1 cellular context compared by ENCODE assay signal in the genomic region with DNA sequence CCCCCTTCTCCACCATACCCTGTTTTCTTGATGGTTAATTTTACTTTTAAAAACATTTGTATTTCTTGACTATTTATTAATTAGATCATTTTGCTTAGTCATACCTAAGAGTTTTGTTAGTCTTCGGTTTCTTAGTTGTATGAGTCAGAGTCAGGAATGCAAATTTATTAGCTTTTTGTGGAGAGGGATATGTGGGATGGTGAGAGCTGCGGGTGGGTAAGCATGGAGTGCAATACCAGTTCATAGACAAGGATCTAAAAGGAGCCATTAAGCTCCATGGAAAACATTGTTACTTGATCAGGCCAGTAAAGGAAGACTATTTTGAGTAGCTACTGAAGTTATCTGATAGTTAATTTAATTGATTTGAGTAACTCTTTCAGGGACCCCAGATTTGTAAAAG.
TF ChIP-seq lines count a peak whose summit lies in the region.

No MANE protein-coding gene starts in this region.

TF ChIP-seq in SK-N-SH, 30 proteins besides CTCF, POLR2A, EP300 and RAD21 (continued from another document):
- TF ChIP-seq, protein P1, sequence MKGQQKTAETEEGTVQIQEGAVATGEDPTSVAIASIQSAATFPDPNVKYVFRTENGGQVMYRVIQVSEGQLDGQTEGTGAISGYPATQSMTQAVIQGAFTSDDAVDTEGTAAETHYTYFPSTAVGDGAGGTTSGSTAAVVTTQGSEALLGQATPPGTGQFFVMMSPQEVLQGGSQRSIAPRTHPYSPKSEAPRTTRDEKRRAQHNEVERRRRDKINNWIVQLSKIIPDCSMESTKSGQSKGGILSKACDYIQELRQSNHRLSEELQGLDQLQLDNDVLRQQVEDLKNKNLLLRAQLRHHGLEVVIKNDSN (IDR thresholded peaks at IDR 0.05; ENCODE audit: borderline replicate concordance, low read depth), result no peak
- TF ChIP-seq, protein P2, sequence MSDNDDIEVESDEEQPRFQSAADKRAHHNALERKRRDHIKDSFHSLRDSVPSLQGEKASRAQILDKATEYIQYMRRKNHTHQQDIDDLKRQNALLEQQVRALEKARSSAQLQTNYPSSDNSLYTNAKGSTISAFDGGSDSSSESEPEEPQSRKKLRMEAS (IDR thresholded peaks at IDR 0.05; ENCODE audit: low read depth), result peak; percentile 38; the same call in 1 of the 2 replicates
- TF ChIP-seq TAF1 (IDR thresholded peaks at IDR 0.05; ENCODE audit: borderline replicate concordance, low read depth, low read length), result 0 out of 2 replicates have a peak, but pooled peaks have one; percentile 27
- TF ChIP-seq FOXM1 (IDR thresholded peaks at IDR 0.05; ENCODE audit: low read depth), result no peak
- peak; percentile 60; the same call in 1 of the 2 replicates for TF ChIP-seq NFIC (IDR thresholded peaks at IDR 0.05; ENCODE audit: borderline replicate concordance)
- TF ChIP-seq, protein P3, sequence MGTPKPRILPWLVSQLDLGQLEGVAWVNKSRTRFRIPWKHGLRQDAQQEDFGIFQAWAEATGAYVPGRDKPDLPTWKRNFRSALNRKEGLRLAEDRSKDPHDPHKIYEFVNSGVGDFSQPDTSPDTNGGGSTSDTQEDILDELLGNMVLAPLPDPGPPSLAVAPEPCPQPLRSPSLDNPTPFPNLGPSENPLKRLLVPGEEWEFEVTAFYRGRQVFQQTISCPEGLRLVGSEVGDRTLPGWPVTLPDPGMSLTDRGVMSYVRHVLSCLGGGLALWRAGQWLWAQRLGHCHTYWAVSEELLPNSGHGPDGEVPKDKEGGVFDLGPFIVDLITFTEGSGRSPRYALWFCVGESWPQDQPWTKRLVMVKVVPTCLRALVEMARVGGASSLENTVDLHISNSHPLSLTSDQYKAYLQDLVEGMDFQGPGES (IDR thresholded peaks at IDR 0.05; ENCODE audit: low read depth, low read length), result no peak
